In genomic region chr22:28015056-28015445, GRCh38 we compare ENCODE assay signal across 30 cellular contexts.
DNase-seq lines count a peak whose midpoint lies in the region; ATAC-seq and TF ChIP-seq lines count a peak whose summit lies in the region.
"Had no signal": no experiment of that assay in that cellular context is flagged by ENCODE, and none has a peak within 500 bp of the region (broad histone marks: within the 10 kb centered on the region; RNA-seq: fewer than 3 reads in every experiment).

No MANE protein-coding gene starts in this region.

- TF ChIP-seq CTCF in left ventricle myocardium inferior (IDR thresholded peaks at IDR 0.05; ENCODE audit: borderline replicate concordance) = no peak
- no peak for TF ChIP-seq CTCF in RWPE2 (IDR thresholded peaks at IDR 0.05; ENCODE audit: poor library complexity, severe bottlenecking)
- no peak for TF ChIP-seq CTCF in lower lobe of right lung (IDR thresholded peaks at IDR 0.05)
- TF ChIP-seq CTCF in upper lobe of right lung (IDR thresholded peaks at IDR 0.05) = no peak

- intact Hi-C loops in left ventricle myocardium inferior (cut with micrococcal nuclease) = no loop called here
- intact Hi-C loops in Right ventricle myocardium superior (cut with DNase I) = no loop called here
- intact Hi-C loops in lower lobe of right lung (cut with DNase I) = no loop called here
- intact Hi-C loops in upper lobe of right lung (cut with DNase I) = no loop called here

- H3K27ac ChIP-seq in left ventricle myocardium inferior (replicated peaks) (no peak overlapping the region), RWPE2 (ENCODE audit: poor library complexity, severe bottlenecking) (no peak overlapping the region), lower lobe of right lung (no peak overlapping the region), upper lobe of right lung (no peak overlapping the region)
- H3K27ac ChIP-seq: body of pancreas, C4-2B, epithelial cell of prostate, left lung, PC-9, prostate gland, WERI-Rb-1 had no signal

- no peak for ATAC-seq in Right ventricle myocardium superior (ENCODE audit: poor library complexity)
- ATAC-seq in RWPE2 (ENCODE audit: low read depth) = no peak
- ATAC-seq in lower lobe of right lung = no peak
- no peak for ATAC-seq in upper lobe of right lung
- ATAC-seq: activated CD8-positive, alpha-beta T cell treated with anti-CD3 and anti-CD28 coated beads, Interleukin-2, amount 10 ng/mL, durations not matched to agents 7 days and 5 days; activated T-helper 17 cell treated with anti-CD3 and anti-CD28 coated beads, Interleukin-2, amount 50 U/mL, for 72 hours; body of pancreas; GM23338; HepG2; left lung; stimulated activated naive B cell treated with anti-CD40 and anti-IgM and Interleukin-4, amounts not matched to agents 10 μg/mL and 1 μg/mL and 100 μg/mL, for 72 hours had no signal

- H3K9me3 ChIP-seq in left ventricle myocardium inferior (replicated peaks) (no peaks in the 10 kb centered on the region), RWPE2 (ENCODE audit: severe bottlenecking) (no peaks in the 10 kb centered on the region), lower lobe of right lung (no peaks in the 10 kb centered on the region), upper lobe of right lung (no peaks in the 10 kb centered on the region)
- H3K9me3 ChIP-seq: body of pancreas, left lung, prostate gland had no signal

- DNase-seq in left ventricle myocardium inferior = peak; percentile 10
- no peak for DNase-seq in Right ventricle myocardium superior
- peak; percentile 4 for DNase-seq in RWPE2 (ENCODE audit: low spot score)
- DNase-seq in lower lobe of right lung = peak; percentile 41
- DNase-seq in upper lobe of right lung = peak; percentile 57
- DNase-seq in ecto neural progenitor cell (ENCODE audit: low spot score) = no peak
- no peak for DNase-seq in T-helper 9 cell
- DNase-seq: activated CD4-positive, alpha-beta T cell treated with anti-CD3 and anti-CD28 coated beads for 4 hours; activated CD8-positive, alpha-beta T cell treated with anti-CD3 and anti-CD28 coated beads, Interleukin-2, amount 10 ng/mL, durations not matched to agents 7 days and 5 days; activated naive CD4-positive, alpha-beta T cell treated with anti-CD3 and anti-CD28 coated beads, Interleukin-2, amount 50 U/mL, for 16 hours; effector CD4-positive, alpha-beta T cell; GDM1; Kasumi-1; midbrain; naive B cell; NCI-H524 treated with DMSO at 0.1 percent for 48 hours; nucleus accumbens; PC-9; stimulated activated CD4-positive, alpha-beta T cell treated with anti-CD3 and anti-CD28 coated beads, Interleukin-15, amount 100 ng/mL, for 24 hours; stimulated activated naive B cell treated with anti-CD40 and anti-IgM and Interleukin-4, amounts not matched to agents 10 μg/mL and 1 μg/mL and 100 μg/mL, for 72 hours; T1000; WERI-Rb-1 had no signal

- H3K27me3 ChIP-seq in left ventricle myocardium inferior (ENCODE audit: low read depth) (no peaks in the 10 kb centered on the region), RWPE2 (ENCODE audit: insufficient read depth, poor library complexity, severe bottlenecking) (no peaks in the 10 kb centered on the region), lower lobe of right lung (ENCODE audit: low read depth) (no peaks in the 10 kb centered on the region), upper lobe of right lung (no peaks in the 10 kb centered on the region)
- H3K27me3 ChIP-seq: body of pancreas, left lung had no signal

- peaks cover 11% of the 10 kb centered on the region for H3K36me3 ChIP-seq in left ventricle myocardium inferior
- H3K36me3 ChIP-seq in RWPE2 (ENCODE audit: low read depth) = no peaks in the 10 kb centered on the region
- H3K36me3 ChIP-seq in lower lobe of right lung = peaks cover 20% of the 10 kb centered on the region
- peaks cover 9% of the 10 kb centered on the region for H3K36me3 ChIP-seq in upper lobe of right lung
- H3K36me3 ChIP-seq: left lung, prostate gland had no signal

- peaks cover 32% of the 10 kb centered on the region for H3K4me1 ChIP-seq in left ventricle myocardium inferior
- no peaks in the 10 kb centered on the region for H3K4me1 ChIP-seq in RWPE2 (ENCODE audit: insufficient read depth, poor library complexity, severe bottlenecking)
- H3K4me1 ChIP-seq in lower lobe of right lung = peaks cover 16% of the 10 kb centered on the region
- no peaks in the 10 kb centered on the region for H3K4me1 ChIP-seq in upper lobe of right lung
- H3K4me1 ChIP-seq: body of pancreas, prostate gland had no signal

- no peak overlapping the region for H3K4me3 ChIP-seq in left ventricle myocardium inferior
- no peak overlapping the region for H3K4me3 ChIP-seq in RWPE2 (ENCODE audit: severe bottlenecking)
- no peak overlapping the region for H3K4me3 ChIP-seq in lower lobe of right lung
- no peak overlapping the region for H3K4me3 ChIP-seq in upper lobe of right lung
- H3K4me3 ChIP-seq: body of pancreas, GM23338, left lung, PC-9, prostate gland had no signal

Comparison
In these comparisons a context has a peak if more than half of its experiments do, and no peak if none do; other contexts are left out.
1. DNase-seq: peak in left ventricle myocardium inferior (single experiment), RWPE2 (single experiment), lower lobe of right lung (single experiment) and upper lobe of right lung (single experiment); none in Right ventricle myocardium superior (single experiment), ecto neural progenitor cell (single experiment) and T-helper 9 cell (single experiment).